8 cellular contexts compared by ENCODE assay signal in the genomic region with DNA sequence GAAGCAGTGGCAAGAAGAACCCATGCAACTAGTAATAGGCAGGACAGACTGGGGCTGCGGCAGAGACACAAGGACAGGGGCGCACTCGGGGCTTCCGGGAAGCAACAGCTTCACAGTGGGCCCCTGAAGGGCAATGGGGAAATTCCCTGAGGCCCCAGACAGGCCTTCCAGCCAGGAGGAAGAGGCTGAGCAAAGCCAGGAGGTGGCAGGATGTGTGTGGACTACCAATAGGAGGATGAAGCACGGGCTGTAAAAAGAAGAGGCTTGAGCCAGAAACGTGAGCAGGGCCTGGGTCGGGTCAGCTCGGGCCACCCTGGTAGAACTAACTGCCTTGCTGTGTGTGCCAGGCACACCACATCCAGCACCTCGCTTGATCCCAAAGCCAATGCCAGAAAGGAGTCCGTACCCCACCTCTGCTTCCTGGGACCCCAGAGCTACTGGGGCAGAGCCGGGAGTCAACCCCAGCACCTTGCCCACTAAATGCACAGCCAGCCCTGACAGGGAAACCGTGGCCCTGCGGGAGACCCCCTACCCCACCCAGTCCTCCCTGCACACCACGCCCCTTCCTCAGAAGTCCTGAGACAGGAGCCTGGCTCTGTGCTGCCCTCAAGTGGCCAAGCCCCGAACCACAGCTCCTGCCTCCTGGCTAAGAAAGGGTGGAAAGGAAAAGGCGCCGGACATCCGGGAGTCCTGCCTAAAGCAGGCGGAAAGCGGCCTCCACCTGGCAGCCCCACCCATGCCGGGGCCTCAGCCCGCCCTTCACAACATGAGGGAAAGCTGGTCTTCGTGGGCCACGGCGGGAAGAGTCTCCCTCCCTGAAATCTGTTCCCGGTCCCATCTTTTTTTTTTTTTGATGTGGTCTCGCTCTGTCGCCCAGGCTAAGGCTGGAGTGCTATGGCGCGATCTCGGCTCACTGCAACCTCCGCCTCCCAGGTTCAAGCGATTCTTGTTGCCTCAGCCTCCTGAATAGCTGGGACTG. TPM values are rescaled to one million over a fixed set of nuclear protein-coding genes. Genes with fewer than 3 reads are reported as not detected.
DNase-seq lines count a peak whose midpoint lies in the region; ATAC-seq and TF ChIP-seq lines count a peak whose summit lies in the region.

No MANE protein-coding gene starts in this region.

- no peaks in the 10 kb centered on the region for H3K36me3 ChIP-seq in RWPE2 (ENCODE audit: low read depth)
- H3K36me3 ChIP-seq in neutrophil: no peaks in the 10 kb centered on the region

- peak; percentile 97 for TF ChIP-seq CTCF in RWPE2 (IDR thresholded peaks at IDR 0.05; ENCODE audit: poor library complexity, severe bottlenecking)
- TF ChIP-seq CTCF in foreskin keratinocyte (conservative IDR thresholded peaks at IDR 0.05): peak; percentile 95
- peak; percentile 82 for TF ChIP-seq CTCF in neutrophil (IDR thresholded peaks at IDR 0.05)

- H3K4me1 ChIP-seq in RWPE2 (ENCODE audit: insufficient read depth, poor library complexity, severe bottlenecking) (no peaks in the 10 kb centered on the region), foreskin keratinocyte (no peaks in the 10 kb centered on the region), neutrophil (ENCODE audit: control insufficient read depth in 1 of 2, insufficient read depth in 1 of 2, low read depth in 1 of 2, low read length in 1 of 2) (peaks cover 11% of the 10 kb centered on the region in 2 experiments)

- H3K4me3 ChIP-seq in RWPE2 (ENCODE audit: severe bottlenecking) (no peak overlapping the region), neutrophil (ENCODE audit: low read depth in 1 of 2, low read length in 1 of 2) (peak overlapping the region in 1 of 2 experiments; percentile 22)

- DNase-seq in CMK (ENCODE audit: low read depth) (peak; percentile 89), LoVo (ENCODE audit: low spot score) (peak; percentile 61), RWPE2 (ENCODE audit: low spot score) (no peak), foreskin keratinocyte (peak; percentile 23 to 54), stromal cell of bone marrow (ENCODE audit: low read depth) (peak; percentile 53)
- peak; percentile 47 for DNase-seq in activated effector memory CD4-positive, alpha-beta T cell treated with Interleukin-2 at 50 U/mL for 16 hours

- H3K27ac ChIP-seq in RWPE2 (ENCODE audit: poor library complexity, severe bottlenecking) (no peak overlapping the region), foreskin keratinocyte (no peak overlapping the region), neutrophil (no peak overlapping the region)

- H3K27me3 ChIP-seq in RWPE2 (ENCODE audit: insufficient read depth, poor library complexity, severe bottlenecking): no peaks in the 10 kb centered on the region
- H3K27me3 ChIP-seq in foreskin keratinocyte: no peaks in the 10 kb centered on the region
- no peaks in the 10 kb centered on the region for H3K27me3 ChIP-seq in neutrophil

- ATAC-seq in GM21390 (IDR thresholded peaks at IDR 0.05; ENCODE audit: unreplicated experiment) (peak; percentile 61), RWPE2 (ENCODE audit: low read depth) (peak; percentile 86), foreskin keratinocyte (peak; percentile 76)

- no peaks in the 10 kb centered on the region for H3K9me3 ChIP-seq in RWPE2 (ENCODE audit: severe bottlenecking)
- no peaks in the 10 kb centered on the region for H3K9me3 ChIP-seq in neutrophil

RNA-seq across cellular contexts. Expression of gene TTC39A, which starts 33.7 kb away (rescaled TPM):
- total RNA-seq in foreskin keratinocyte: 0.20 and 0.25 TPM in 2 replicates
- polyA plus RNA-seq in foreskin keratinocyte: 0.11 and 0.13 TPM in 2 replicates
